In genomic region chr22:37749223-37749622, GRCh38 we compare ENCODE assay signal across 11 cellular contexts. TPM values are rescaled to one million over a fixed set of nuclear protein-coding genes. Genes with fewer than 3 reads are reported as not detected.
DNase-seq lines count a peak whose midpoint lies in the region; ATAC-seq and TF ChIP-seq lines count a peak whose summit lies in the region.
"Had no signal": no experiment of that assay in that cellular context is flagged by ENCODE, and none has a peak within 500 bp of the region (broad histone marks: within the 10 kb centered on the region; RNA-seq: fewer than 3 reads in every experiment).

No MANE protein-coding gene starts in this region.

- peak overlapping the region; percentile 91 for H3K4me3 Mint-ChIP-seq in HFFc6
- H3K4me3 Mint-ChIP-seq in MCF 10A (ENCODE audit: unreplicated experiment): peak overlapping the region; percentile 55

- H3K36me3 Mint-ChIP-seq in HFFc6 (ENCODE audit: low read depth) (peaks cover 9% of the 10 kb centered on the region; the same call in 1 of the 2 replicates), MCF 10A (ENCODE audit: insufficient read depth, unreplicated experiment) (peaks cover 25% of the 10 kb centered on the region)

- H3K4me1 Mint-ChIP-seq in HFFc6 (ENCODE audit: low read depth) (peaks cover 81% of the 10 kb centered on the region), MCF 10A (ENCODE audit: insufficient read depth, unreplicated experiment) (peaks cover 60% of the 10 kb centered on the region)

- H3K27ac Mint-ChIP-seq in HFFc6 (peak overlapping the region; percentile 83), MCF 10A (ENCODE audit: low read depth, unreplicated experiment) (peak overlapping the region; percentile 83)

- H3K9me3 ChIP-seq in lower lobe of right lung (no peaks in the 10 kb centered on the region), stomach smooth muscle (ENCODE audit: control insufficient read depth in 2 of 2, low read length in 2 of 2) (no peaks in the 10 kb centered on the region)
- H3K9me3 ChIP-seq: ovary had no signal

- H3K4me3 ChIP-seq in lower lobe of right lung: no peak overlapping the region
- H3K4me3 ChIP-seq in stomach smooth muscle (ENCODE audit: low read length in 2 of 2): no peak overlapping the region
- H3K4me3 ChIP-seq: ovary had no signal

- TF ChIP-seq CTCF in HFFc6 (IDR thresholded peaks at IDR 0.05): no peak
- no peak for TF ChIP-seq CTCF in MCF 10A (IDR thresholded peaks at IDR 0.05; ENCODE audit: unreplicated experiment)
- no peak for TF ChIP-seq CTCF in lower lobe of right lung (IDR thresholded peaks at IDR 0.05)

- H3K36me3 ChIP-seq in lower lobe of right lung (peaks cover 8% of the 10 kb centered on the region), stomach smooth muscle (ENCODE audit: control insufficient read depth in 2 of 2, insufficient read depth in 2 of 2, low read length in 2 of 2) (peaks cover 0 to 3% of the 10 kb centered on the region in 2 donors)
- H3K36me3 ChIP-seq: ovary had no signal

- peak in 1 of 2 donors; percentile 13 for ATAC-seq in lower lobe of right lung

- no TSS peak for BruUV-seq in MCF 10A (replicated peaks; lab: Mats Ljungman, UMichigan)

- H3K27me3 Mint-ChIP-seq in HFFc6 (ENCODE audit: insufficient read depth): peaks cover 2% of the 10 kb centered on the region; the same call in 1 of the 2 replicates
- H3K27me3 Mint-ChIP-seq in MCF 10A (ENCODE audit: insufficient read depth, unreplicated experiment): no peaks in the 10 kb centered on the region

- no peaks in the 10 kb centered on the region for H3K9me3 Mint-ChIP-seq in HFFc6
- no peaks in the 10 kb centered on the region for H3K9me3 Mint-ChIP-seq in MCF 10A (ENCODE audit: unreplicated experiment)

- H3K27me3 ChIP-seq in lower lobe of right lung (ENCODE audit: low read depth) (no peaks in the 10 kb centered on the region), stomach smooth muscle (ENCODE audit: control insufficient read depth in 1 of 2, insufficient read depth in 2 of 2, low read length in 2 of 2) (no peaks in the 10 kb centered on the region)
- H3K27me3 ChIP-seq: ovary had no signal

- peak overlapping the region in 1 of 2 donors; percentile 36 for H3K9ac ChIP-seq in stomach smooth muscle (ENCODE audit: low read length in 2 of 2)
- H3K9ac ChIP-seq: KMS-11 had no signal

- POLR2A ChIA-PET in MCF 10A (lab: Yijun Ruan, JAX): interaction anchor here (0.7 to 5.0 kb wide), 11 partner anchors 8 to 157 kb away, joined by 3 to 55 read pairs (median 9); partner anchors contain the start of genes GCAT, GGA1, MICALL1 and NOL12

- H3K4me1 ChIP-seq in lower lobe of right lung (peaks cover 84% of the 10 kb centered on the region), stomach smooth muscle (ENCODE audit: control insufficient read depth, insufficient read depth, low read length) (peaks cover 80% of the 10 kb centered on the region)

- peak overlapping the region; percentile 94 for H3K27ac ChIP-seq in lower lobe of right lung
- peak overlapping the region; percentile 93 for H3K27ac ChIP-seq in stomach smooth muscle (ENCODE audit: low read length)
- H3K27ac ChIP-seq: KMS-11 had no signal

- intact Hi-C loops in MCF 10A (cut with micrococcal nuclease): no loop called here
- intact Hi-C loops in lower lobe of right lung (cut with DNase I): no loop called here

- DNase-seq in HFFc6 (no peak), MCF 10A (ENCODE audit: unreplicated experiment) (peak; percentile 86), lower lobe of right lung (peak; percentile 79), NAMALWA (ENCODE audit: low spot score) (no peak), T-helper 9 cell (no peak), inferior parietal cortex (ENCODE audit: extremely low spot score) (no peak)
- DNase-seq: activated T-cell treated with anti-CD3 and anti-CD28 coated beads for 4 hours, islet precursor cell had no signal

- CTCF ChIA-PET in MCF 10A (lab: Yijun Ruan, JAX): interaction anchor here (0.5 to 1.1 kb wide), 3 partner anchors 16 to 143 kb away, joined by 3 read pairs; no protein-coding TSS in a partner anchor

RNA-seq across cellular contexts. Expression of gene TRIOBP, which starts 52.4 kb away (rescaled TPM):
- 10 to 100 TPM; 74.3 to 92.5 (median 91.6) TPM for total RNA-seq in HFFc6 (2021; fragmentation: NEBNext Ultra II Directional; extraction: Animal tissue kit (Norgen Biotek cat#: 25700))
- total RNA-seq in MCF 10A (2022) (42.5 and 45.7 TPM in 2 replicates), lower lobe of right lung (78.8 TPM)

RNA-seq across cellular contexts. Expression of gene GCAT, which starts 58.5 kb away (rescaled TPM):
- total RNA-seq in HFFc6 (2021; fragmentation: NEBNext Ultra II Directional; extraction: Animal tissue kit (Norgen Biotek cat#: 25700)): 10 to 100 TPM; 27.6 to 42.3 (median 29.2) TPM
- total RNA-seq in MCF 10A (2022) (21.5 and 32.8 TPM in 2 replicates), lower lobe of right lung (7.1 TPM)

Comparison
In these comparisons a context has a peak if more than half of its experiments do, and no peak if none do; other contexts are left out.
1. DNase-seq: peak in MCF 10A (single experiment) and lower lobe of right lung (single experiment); none in HFFc6 (single experiment), NAMALWA (single experiment), T-helper 9 cell (single experiment) and inferior parietal cortex (single experiment).